Comparison of ENCODE assay signal across 2 cellular contexts in the genomic region with DNA sequence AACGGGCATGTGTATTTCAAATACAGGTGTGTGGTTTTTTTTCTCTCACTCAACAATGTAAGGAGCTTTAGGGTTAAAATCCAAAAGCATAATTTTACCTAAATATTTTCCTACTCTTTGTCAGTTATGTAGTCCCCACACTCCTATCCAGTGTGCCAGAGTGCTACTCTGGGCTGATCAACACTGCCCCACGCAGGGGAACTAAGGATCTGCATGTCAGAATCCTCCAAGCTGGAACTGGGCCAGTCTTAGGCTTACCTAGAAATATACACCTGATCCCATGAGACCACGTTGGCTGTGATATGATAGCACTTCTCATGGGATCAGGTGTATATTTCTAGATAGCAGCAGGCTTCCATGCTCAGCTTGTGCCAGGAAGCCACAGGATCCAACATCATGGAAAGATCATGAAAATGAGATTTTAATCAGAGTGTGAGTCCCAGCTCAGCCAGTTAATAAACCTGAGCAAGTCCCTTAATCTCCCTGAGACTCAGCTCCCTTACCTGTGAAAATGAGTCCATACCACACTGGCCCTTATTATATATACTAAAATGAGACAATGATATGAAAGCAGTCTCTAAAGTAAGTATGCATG.
TF ChIP-seq lines count a peak whose summit lies in the region.

No MANE protein-coding gene starts in this region.

TF ChIP-seq in HCT116, 20 proteins besides CTCF, POLR2A, EP300 and RAD21:
- no peak for TF ChIP-seq CEBPB (IDR thresholded peaks at IDR 0.05; ENCODE audit: low read depth)
- TF ChIP-seq, protein P1, sequence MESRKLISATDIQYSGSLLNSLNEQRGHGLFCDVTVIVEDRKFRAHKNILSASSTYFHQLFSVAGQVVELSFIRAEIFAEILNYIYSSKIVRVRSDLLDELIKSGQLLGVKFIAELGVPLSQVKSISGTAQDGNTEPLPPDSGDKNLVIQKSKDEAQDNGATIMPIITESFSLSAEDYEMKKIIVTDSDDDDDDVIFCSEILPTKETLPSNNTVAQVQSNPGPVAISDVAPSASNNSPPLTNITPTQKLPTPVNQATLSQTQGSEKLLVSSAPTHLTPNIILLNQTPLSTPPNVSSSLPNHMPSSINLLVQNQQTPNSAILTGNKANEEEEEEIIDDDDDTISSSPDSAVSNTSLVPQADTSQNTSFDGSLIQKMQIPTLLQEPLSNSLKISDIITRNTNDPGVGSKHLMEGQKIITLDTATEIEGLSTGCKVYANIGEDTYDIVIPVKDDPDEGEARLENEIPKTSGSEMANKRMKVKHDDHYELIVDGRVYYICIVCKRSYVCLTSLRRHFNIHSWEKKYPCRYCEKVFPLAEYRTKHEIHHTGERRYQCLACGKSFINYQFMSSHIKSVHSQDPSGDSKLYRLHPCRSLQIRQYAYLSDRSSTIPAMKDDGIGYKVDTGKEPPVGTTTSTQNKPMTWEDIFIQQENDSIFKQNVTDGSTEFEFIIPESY (IDR thresholded peaks at IDR 0.05; ENCODE audit: extremely low read depth, insufficient replicate concordance, low read length), result no peak
- peak; percentile 16; the same call in 1 of the 2 replicates for TF ChIP-seq CBX3 (IDR thresholded peaks at IDR 0.05; ENCODE audit: low read depth)

TF ChIP-seq in endothelial cell of umbilical vein, 7 proteins besides CTCF, POLR2A, EP300 and RAD21:
- TF ChIP-seq MYC (IDR thresholded peaks at IDR 0.05; ENCODE audit: low read depth, low read length) (no peak), JUN (IDR thresholded peaks at IDR 0.05; ENCODE audit: borderline replicate concordance, insufficient read depth, insufficient read length, low read depth) (no peak), EZH2 (IDR thresholded peaks at IDR 0.05; ENCODE audit: borderline replicate concordance, low read depth, low read length, severe bottlenecking) (no peak), POLR2AphosphoS5 (IDR thresholded peaks at IDR 0.05; ENCODE audit: insufficient read depth, low read depth, low read length) (no peak), GATA2 (IDR thresholded peaks at IDR 0.05; ENCODE audit: insufficient read depth, insufficient read length, low read depth, low read length) (no peak), FOS (IDR thresholded peaks at IDR 0.05; ENCODE audit: borderline replicate concordance, insufficient read depth, low read length) (no peak)
- TF ChIP-seq, protein P2, sequence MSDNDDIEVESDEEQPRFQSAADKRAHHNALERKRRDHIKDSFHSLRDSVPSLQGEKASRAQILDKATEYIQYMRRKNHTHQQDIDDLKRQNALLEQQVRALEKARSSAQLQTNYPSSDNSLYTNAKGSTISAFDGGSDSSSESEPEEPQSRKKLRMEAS (IDR thresholded peaks at IDR 0.05; ENCODE audit: insufficient read depth, insufficient read length), result no peak
